ENCODE assay signal across 22 cellular contexts in the genomic region with DNA sequence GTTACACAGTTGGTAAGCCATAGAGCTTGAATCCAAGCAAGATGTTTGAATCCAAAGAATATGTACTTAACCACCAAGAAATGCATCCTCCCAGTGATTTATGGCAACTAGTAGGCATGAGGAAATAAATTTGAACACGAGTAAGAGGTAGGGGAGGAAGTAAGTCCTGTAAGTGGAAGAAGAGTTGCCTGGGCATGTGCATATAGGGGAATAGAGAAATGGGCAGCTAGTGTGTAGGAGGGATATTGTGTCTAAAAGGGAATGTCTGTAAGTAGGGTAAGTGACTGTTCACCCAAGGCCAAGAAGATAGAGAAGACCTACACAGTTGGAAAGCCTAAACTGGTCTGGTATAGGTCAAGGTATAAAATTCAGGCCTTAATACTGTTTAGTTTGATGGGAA.
DNase-seq lines count a peak whose midpoint lies in the region; ATAC-seq and TF ChIP-seq lines count a peak whose summit lies in the region.
"Had no signal": no experiment of that assay in that cellular context is flagged by ENCODE, and none has a peak within 500 bp of the region (broad histone marks: within the 10 kb centered on the region; RNA-seq: fewer than 3 reads in every experiment).

No MANE protein-coding gene starts in this region.

- no peaks in the 10 kb centered on the region for H3K9me3 Mint-ChIP-seq in memory B cell
- H3K9me3 Mint-ChIP-seq: activated T-cell treated with anti-CD3 and anti-CD28 coated beads, Interleukin-2, amount 50 U/mL, for 4 hours; CD8-positive, alpha-beta T cell; natural killer cell treated with Interleukin-12 subunit alpha and Interleukin-12 subunit beta and Interleukin-15 and Interleukin-18, amount 100 ng/mL, for 72 hours; stimulated activated naive CD8-positive, alpha-beta T cell treated with anti-CD3 and anti-CD28 coated beads, Interleukin-15, Interleukin-2, amounts not matched to agents 100 ng/mL and 50 ng/mL, for 24 hours; T-helper 1 cell treated with Interleukin-12 subunit alpha and Interleukin-12 subunit beta and Interleukin-4 antibody, amounts not matched to agents 30 μg/mL and 1 μg/mL, for 36 hours had no signal

- no peak for TF ChIP-seq CTCF in GM10266 (IDR thresholded peaks at IDR 0.05; ENCODE audit: control insufficient read depth, insufficient read depth, low read depth, missing control alignments)

- no peaks in the 10 kb centered on the region for H3K27me3 Mint-ChIP-seq in memory B cell
- H3K27me3 Mint-ChIP-seq: natural killer cell treated with Interleukin-12 subunit alpha and Interleukin-12 subunit beta and Interleukin-15 and Interleukin-18, amount 100 ng/mL, for 72 hours; stimulated activated naive CD8-positive, alpha-beta T cell treated with anti-CD3 and anti-CD28 coated beads, Interleukin-15, Interleukin-2, amounts not matched to agents 100 ng/mL and 50 ng/mL, for 24 hours had no signal

- peak; percentile 13 for DNase-seq in SIG-M5 treated with dmso at 0.1 percent for 504 hours (lab: John Stamatoyannopoulos, UW; ENCODE audit: unreplicated experiment)
- DNase-seq in SIG-M5 (lab: John Stamatoyannopoulos, UW): no peak
- peak; percentile 73 for DNase-seq in KBM-7
- DNase-seq in amniotic epithelial cell (ENCODE audit: low read depth): peak; percentile 7
- no peak for DNase-seq in memory B cell (ENCODE audit: low spot score in 2 of 2)
- no peak for DNase-seq in HEK293T (ENCODE audit: extremely low spot score)
- no peak for DNase-seq in GM10266 (ENCODE audit: extremely low spot score)
- DNase-seq: activated CD4-positive, alpha-beta T cell treated with anti-CD3 and anti-CD28 coated beads for 4 hours; activated T-cell treated with anti-CD3 and anti-CD28 coated beads, Interleukin-2, amount 50 U/mL, for 4 hours; CD8-positive, alpha-beta T cell; cortex of kidney; DMS 273 treated with DMSO at 0.1 percent for 48 hours; left lung; NCI-H1436; NCI-H345; NCI-H774; RPMI8226 had no signal

- peak overlapping the region; percentile 2 for H3K4me3 Mint-ChIP-seq in memory B cell
- H3K4me3 Mint-ChIP-seq: activated T-cell treated with anti-CD3 and anti-CD28 coated beads, Interleukin-2, amount 50 U/mL, for 4 hours; CD8-positive, alpha-beta T cell; mesothelial cell of epicardium; natural killer cell treated with Interleukin-12 subunit alpha and Interleukin-12 subunit beta and Interleukin-15 and Interleukin-18, amount 100 ng/mL, for 72 hours; stimulated activated naive CD8-positive, alpha-beta T cell treated with anti-CD3 and anti-CD28 coated beads, Interleukin-15, Interleukin-2, amounts not matched to agents 100 ng/mL and 50 ng/mL, for 24 hours; T-helper 1 cell treated with Interleukin-12 subunit alpha and Interleukin-12 subunit beta and Interleukin-4 antibody, amounts not matched to agents 30 μg/mL and 1 μg/mL, for 36 hours had no signal

- peak overlapping the region; percentile 75 for H3K27ac Mint-ChIP-seq in memory B cell
- H3K27ac Mint-ChIP-seq: CD8-positive, alpha-beta T cell; mesothelial cell of epicardium; stimulated activated naive CD8-positive, alpha-beta T cell treated with anti-CD3 and anti-CD28 coated beads, Interleukin-15, Interleukin-2, amounts not matched to agents 100 ng/mL and 50 ng/mL, for 24 hours; T-helper 1 cell treated with Interleukin-12 subunit alpha and Interleukin-12 subunit beta and Interleukin-4 antibody, amounts not matched to agents 30 μg/mL and 1 μg/mL, for 36 hours had no signal

- peaks cover 18% of the 10 kb centered on the region for H3K4me1 Mint-ChIP-seq in memory B cell

- CTCF ChIA-PET in HEK293T (lab: Yijun Ruan, JAX): no interaction called here

- in situ Hi-C loops in KBM-7 (cut with MboI; ENCODE audit: low pct_unique_long_range_greater_than_20kb, low sequenced_read_pairs): no loop called here

- no peak for ATAC-seq in memory B cell (ENCODE audit: low read depth)
- no peak for ATAC-seq in HG02610 (IDR thresholded peaks at IDR 0.05; ENCODE audit: unreplicated experiment)
- ATAC-seq: activated T-cell treated with anti-CD3 and anti-CD28 coated beads, Interleukin-2, amount 50 U/mL, for 4 hours; CD8-positive, alpha-beta T cell; left lung; natural killer cell treated with Interleukin-12 subunit alpha and Interleukin-12 subunit beta and Interleukin-15 and Interleukin-18, amount 100 ng/mL, for 72 hours had no signal

- peaks cover 18% of the 10 kb centered on the region for H3K36me3 Mint-ChIP-seq in memory B cell

- POLR2A ChIA-PET in HEK293T (lab: Yijun Ruan, JAX): no interaction called here

TF ChIP-seq in HEK293T, 16 proteins besides CTCF, POLR2A, EP300 and RAD21:
- TF ChIP-seq, protein P1, sequence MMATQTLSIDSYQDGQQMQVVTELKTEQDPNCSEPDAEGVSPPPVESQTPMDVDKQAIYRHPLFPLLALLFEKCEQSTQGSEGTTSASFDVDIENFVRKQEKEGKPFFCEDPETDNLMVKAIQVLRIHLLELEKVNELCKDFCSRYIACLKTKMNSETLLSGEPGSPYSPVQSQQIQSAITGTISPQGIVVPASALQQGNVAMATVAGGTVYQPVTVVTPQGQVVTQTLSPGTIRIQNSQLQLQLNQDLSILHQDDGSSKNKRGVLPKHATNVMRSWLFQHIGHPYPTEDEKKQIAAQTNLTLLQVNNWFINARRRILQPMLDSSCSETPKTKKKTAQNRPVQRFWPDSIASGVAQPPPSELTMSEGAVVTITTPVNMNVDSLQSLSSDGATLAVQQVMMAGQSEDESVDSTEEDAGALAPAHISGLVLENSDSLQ (IDR thresholded peaks at IDR 0.05): no peak

Comparison
In these comparisons a context has a peak if more than half of its experiments do, and no peak if none do; other contexts are left out.
1. DNase-seq: peak in SIG-M5 treated with dmso at 0.1 percent for 504 hours (single experiment), KBM-7 (single experiment) and amniotic epithelial cell (single experiment); none in SIG-M5 (single experiment), memory B cell (0 of 2), HEK293T (single experiment) and GM10266 (single experiment).